Comparison of ENCODE assay signal across 8 cellular contexts in the genomic region with DNA sequence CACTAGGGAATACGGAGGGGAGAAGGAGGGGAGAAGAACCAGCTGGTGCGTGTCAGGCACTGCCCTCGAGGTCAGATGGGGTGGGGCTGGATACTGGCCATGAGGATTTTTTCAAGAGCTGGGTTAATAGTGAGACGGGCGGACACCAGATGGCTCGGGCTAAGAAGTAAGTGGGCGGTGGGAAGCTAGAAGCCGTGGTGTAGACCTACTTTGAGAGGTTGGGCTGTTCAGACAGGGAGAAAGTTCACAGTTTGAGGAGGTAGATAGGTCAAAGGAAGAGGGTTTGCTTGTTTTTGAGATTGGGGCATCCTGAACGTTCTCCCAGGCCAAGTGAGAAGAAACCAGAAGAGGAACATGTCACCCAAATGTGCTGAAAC.
DNase-seq lines count a peak whose midpoint lies in the region; ATAC-seq and TF ChIP-seq lines count a peak whose summit lies in the region.

No MANE protein-coding gene starts in this region.

- H3K27ac Mint-ChIP-seq in activated T-helper 2 cell treated with anti-CD3 and anti-CD28 coated beads, Interferon-gamma antibody, Interleukin-2, Interleukin-4, amounts not matched to agents 10 μg/mL and 5 μg/mL and 100 μg/mL, durations not matched to agents 14 hours and 24 hours and 36 hours = peak overlapping the region; percentile 99
- peak overlapping the region; percentile 65 for H3K27ac Mint-ChIP-seq in mesothelial cell of epicardium

- H3K4me1 Mint-ChIP-seq in activated T-helper 2 cell treated with anti-CD3 and anti-CD28 coated beads, Interferon-gamma antibody, Interleukin-2, Interleukin-4, amounts not matched to agents 10 μg/mL and 5 μg/mL and 100 μg/mL, durations not matched to agents 14 hours and 24 hours and 36 hours (ENCODE audit: low read depth) = peaks cover 82% of the 10 kb centered on the region
- peaks cover 55% of the 10 kb centered on the region for H3K4me1 Mint-ChIP-seq in mesothelial cell of epicardium

- DNase-seq in AG10803 (ENCODE audit: low read depth) (peak; percentile 71), mesothelial cell of epicardium (ENCODE audit: low spot score in 2 of 2, unreplicated experiment in 2 of 2) (no peak), mucosa of gallbladder (ENCODE audit: low spot score) (no peak)
- DNase-seq in activated T-helper 2 cell treated with anti-CD3 and anti-CD28 coated beads, Interferon-gamma antibody, Interleukin-2, Interleukin-4, amounts not matched to agents 10 μg/mL and 5 μg/mL and 100 μg/mL, durations not matched to agents 14 hours and 24 hours and 36 hours (ENCODE audit: low spot score) = no peak

- ATAC-seq in GM21529 (IDR thresholded peaks at IDR 0.05; ENCODE audit: unreplicated experiment) (peak; percentile 25), HG02938 (IDR thresholded peaks at IDR 0.05; ENCODE audit: unreplicated experiment) (no peak), GM18870 (IDR thresholded peaks at IDR 0.05; ENCODE audit: unreplicated experiment) (no peak), GM21447 (IDR thresholded peaks at IDR 0.05; ENCODE audit: unreplicated experiment) (no peak)

- TF ChIP-seq CTCF in AG10803 (conservative IDR thresholded peaks at IDR 0.05; ENCODE audit: low read length) = no peak
- TF ChIP-seq CTCF in mesothelial cell of epicardium (IDR thresholded peaks at IDR 0.05; ENCODE audit: unreplicated experiment) = no peak

- H3K9me3 Mint-ChIP-seq in activated T-helper 2 cell treated with anti-CD3 and anti-CD28 coated beads, Interferon-gamma antibody, Interleukin-2, Interleukin-4, amounts not matched to agents 10 μg/mL and 5 μg/mL and 100 μg/mL, durations not matched to agents 14 hours and 24 hours and 36 hours = no peaks in the 10 kb centered on the region
- no peaks in the 10 kb centered on the region for H3K9me3 Mint-ChIP-seq in mesothelial cell of epicardium

- peaks cover 12% of the 10 kb centered on the region for H3K36me3 Mint-ChIP-seq in activated T-helper 2 cell treated with anti-CD3 and anti-CD28 coated beads, Interferon-gamma antibody, Interleukin-2, Interleukin-4, amounts not matched to agents 10 μg/mL and 5 μg/mL and 100 μg/mL, durations not matched to agents 14 hours and 24 hours and 36 hours (ENCODE audit: low read depth)
- peaks cover 3% of the 10 kb centered on the region for H3K36me3 Mint-ChIP-seq in mesothelial cell of epicardium

- H3K4me3 Mint-ChIP-seq in activated T-helper 2 cell treated with anti-CD3 and anti-CD28 coated beads, Interferon-gamma antibody, Interleukin-2, Interleukin-4, amounts not matched to agents 10 μg/mL and 5 μg/mL and 100 μg/mL, durations not matched to agents 14 hours and 24 hours and 36 hours (ENCODE audit: low read depth) = peak overlapping the region; percentile 37
- H3K4me3 Mint-ChIP-seq in mesothelial cell of epicardium = no peak overlapping the region

- no peak overlapping the region for H3K4me3 ChIP-seq in AG10803 (ENCODE audit: low read length)

- intact Hi-C loops in activated T-helper 2 cell treated with anti-CD3 and anti-CD28 coated beads, Interferon-gamma antibody, Interleukin-2, Interleukin-4, amounts not matched to agents 10 μg/mL and 5 μg/mL and 100 μg/mL, durations not matched to agents 14 hours and 24 hours and 36 hours (cut with micrococcal nuclease) = loop anchor here (1.0 to 5.0 kb wide), 4 partner anchors 9 to 203 kb away; no protein-coding TSS in a partner anchor

- H3K27me3 Mint-ChIP-seq in activated T-helper 2 cell treated with anti-CD3 and anti-CD28 coated beads, Interferon-gamma antibody, Interleukin-2, Interleukin-4, amounts not matched to agents 10 μg/mL and 5 μg/mL and 100 μg/mL, durations not matched to agents 14 hours and 24 hours and 36 hours (ENCODE audit: low read depth) = no peaks in the 10 kb centered on the region
- no peaks in the 10 kb centered on the region for H3K27me3 Mint-ChIP-seq in mesothelial cell of epicardium (ENCODE audit: low read depth)
